1 cellular context compared by ENCODE assay signal in the genomic region with DNA sequence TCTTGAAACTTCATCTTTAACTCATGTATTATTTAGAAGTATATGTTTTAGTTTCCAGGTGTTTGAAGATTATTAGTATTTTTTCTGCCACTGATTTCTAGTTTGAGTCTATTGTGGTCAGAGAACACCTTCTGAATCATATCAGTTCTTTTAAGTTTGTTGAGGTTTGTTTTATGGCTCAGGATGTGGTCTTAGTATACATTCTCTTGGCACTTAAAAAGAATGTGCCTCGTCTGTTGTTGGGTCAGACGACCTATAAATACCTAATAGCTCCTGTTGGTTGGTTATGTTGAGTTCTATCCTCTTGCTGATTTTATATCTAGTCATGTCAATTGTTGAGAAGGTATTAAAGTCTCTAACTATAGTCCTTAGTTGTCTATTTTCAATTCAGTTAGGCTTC.
TF ChIP-seq lines count a peak whose summit lies in the region.

No MANE protein-coding gene starts in this region.

TF ChIP-seq in GM23338, 12 proteins besides CTCF, POLR2A, EP300 and RAD21:
- TF ChIP-seq NANOG (IDR thresholded peaks at IDR 0.05; ENCODE audit: borderline replicate concordance) (no peak), EZH2phosphoT487 (IDR thresholded peaks at IDR 0.05; ENCODE audit: unreplicated experiment) (no peak), CREB1 (CRISPR knock-in tag; IDR thresholded peaks at IDR 0.05; ENCODE audit: low read depth) (no peak), POLR2AphosphoS5 (IDR thresholded peaks at IDR 0.05; ENCODE audit: low read depth) (no peak), JUNB (IDR thresholded peaks at IDR 0.05; ENCODE audit: unreplicated experiment) (no peak)
- TF ChIP-seq, protein P1, sequence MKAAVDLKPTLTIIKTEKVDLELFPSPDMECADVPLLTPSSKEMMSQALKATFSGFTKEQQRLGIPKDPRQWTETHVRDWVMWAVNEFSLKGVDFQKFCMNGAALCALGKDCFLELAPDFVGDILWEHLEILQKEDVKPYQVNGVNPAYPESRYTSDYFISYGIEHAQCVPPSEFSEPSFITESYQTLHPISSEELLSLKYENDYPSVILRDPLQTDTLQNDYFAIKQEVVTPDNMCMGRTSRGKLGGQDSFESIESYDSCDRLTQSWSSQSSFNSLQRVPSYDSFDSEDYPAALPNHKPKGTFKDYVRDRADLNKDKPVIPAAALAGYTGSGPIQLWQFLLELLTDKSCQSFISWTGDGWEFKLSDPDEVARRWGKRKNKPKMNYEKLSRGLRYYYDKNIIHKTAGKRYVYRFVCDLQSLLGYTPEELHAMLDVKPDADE (IDR thresholded peaks at IDR 0.05): no peak
- TF ChIP-seq, protein P2, sequence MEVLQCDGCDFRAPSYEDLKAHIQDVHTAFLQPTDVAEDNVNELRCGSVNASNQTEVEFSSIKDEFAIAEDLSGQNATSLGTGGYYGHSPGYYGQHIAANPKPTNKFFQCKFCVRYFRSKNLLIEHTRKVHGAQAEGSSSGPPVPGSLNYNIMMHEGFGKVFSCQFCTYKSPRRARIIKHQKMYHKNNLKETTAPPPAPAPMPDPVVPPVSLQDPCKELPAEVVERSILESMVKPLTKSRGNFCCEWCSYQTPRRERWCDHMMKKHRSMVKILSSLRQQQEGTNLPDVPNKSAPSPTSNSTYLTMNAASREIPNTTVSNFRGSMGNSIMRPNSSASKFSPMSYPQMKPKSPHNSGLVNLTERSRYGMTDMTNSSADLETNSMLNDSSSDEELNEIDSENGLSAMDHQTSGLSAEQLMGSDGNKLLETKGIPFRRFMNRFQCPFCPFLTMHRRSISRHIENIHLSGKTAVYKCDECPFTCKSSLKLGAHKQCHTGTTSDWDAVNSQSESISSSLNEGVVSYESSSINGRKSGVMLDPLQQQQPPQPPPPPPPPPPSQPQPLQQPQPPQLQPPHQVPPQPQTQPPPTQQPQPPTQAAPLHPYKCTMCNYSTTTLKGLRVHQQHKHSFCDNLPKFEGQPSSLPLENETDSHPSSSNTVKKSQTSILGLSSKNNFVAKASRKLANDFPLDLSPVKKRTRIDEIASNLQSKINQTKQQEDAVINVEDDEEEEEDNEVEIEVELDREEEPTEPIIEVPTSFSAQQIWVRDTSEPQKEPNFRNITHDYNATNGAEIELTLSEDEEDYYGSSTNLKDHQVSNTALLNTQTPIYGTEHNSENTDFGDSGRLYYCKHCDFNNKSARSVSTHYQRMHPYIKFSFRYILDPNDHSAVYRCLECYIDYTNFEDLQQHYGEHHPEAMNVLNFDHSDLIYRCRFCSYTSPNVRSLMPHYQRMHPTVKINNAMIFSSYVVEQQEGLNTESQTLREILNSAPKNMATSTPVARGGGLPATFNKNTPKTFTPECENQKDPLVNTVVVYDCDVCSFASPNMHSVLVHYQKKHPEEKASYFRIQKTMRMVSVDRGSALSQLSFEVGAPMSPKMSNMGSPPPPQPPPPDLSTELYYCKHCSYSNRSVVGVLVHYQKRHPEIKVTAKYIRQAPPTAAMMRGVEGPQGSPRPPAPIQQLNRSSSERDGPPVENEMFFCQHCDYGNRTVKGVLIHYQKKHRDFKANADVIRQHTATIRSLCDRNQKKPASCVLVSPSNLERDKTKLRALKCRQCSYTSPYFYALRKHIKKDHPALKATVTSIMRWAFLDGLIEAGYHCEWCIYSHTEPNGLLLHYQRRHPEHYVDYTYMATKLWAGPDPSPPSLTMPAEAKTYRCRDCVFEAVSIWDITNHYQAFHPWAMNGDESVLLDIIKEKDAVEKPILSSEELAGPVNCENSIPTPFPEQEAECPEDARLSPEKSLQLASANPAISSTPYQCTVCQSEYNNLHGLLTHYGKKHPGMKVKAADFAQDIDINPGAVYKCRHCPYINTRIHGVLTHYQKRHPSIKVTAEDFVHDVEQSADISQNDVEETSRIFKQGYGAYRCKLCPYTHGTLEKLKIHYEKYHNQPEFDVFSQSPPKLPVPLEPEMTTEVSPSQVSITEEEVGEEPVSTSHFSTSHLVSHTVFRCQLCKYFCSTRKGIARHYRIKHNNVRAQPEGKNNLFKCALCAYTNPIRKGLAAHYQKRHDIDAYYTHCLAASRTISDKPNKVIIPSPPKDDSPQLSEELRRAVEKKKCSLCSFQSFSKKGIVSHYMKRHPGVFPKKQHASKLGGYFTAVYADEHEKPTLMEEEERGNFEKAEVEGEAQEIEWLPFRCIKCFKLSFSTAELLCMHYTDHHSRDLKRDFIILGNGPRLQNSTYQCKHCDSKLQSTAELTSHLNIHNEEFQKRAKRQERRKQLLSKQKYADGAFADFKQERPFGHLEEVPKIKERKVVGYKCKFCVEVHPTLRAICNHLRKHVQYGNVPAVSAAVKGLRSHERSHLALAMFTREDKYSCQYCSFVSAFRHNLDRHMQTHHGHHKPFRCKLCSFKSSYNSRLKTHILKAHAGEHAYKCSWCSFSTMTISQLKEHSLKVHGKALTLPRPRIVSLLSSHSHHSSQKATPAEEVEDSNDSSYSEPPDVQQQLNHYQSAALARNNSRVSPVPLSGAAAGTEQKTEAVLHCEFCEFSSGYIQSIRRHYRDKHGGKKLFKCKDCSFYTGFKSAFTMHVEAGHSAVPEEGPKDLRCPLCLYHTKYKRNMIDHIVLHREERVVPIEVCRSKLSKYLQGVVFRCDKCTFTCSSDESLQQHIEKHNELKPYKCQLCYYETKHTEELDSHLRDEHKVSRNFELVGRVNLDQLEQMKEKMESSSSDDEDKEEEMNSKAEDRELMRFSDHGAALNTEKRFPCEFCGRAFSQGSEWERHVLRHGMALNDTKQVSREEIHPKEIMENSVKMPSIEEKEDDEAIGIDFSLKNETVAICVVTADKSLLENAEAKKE (CRISPR knock-in tag; IDR thresholded peaks at IDR 0.05): no peak
- TF ChIP-seq, protein P3, sequence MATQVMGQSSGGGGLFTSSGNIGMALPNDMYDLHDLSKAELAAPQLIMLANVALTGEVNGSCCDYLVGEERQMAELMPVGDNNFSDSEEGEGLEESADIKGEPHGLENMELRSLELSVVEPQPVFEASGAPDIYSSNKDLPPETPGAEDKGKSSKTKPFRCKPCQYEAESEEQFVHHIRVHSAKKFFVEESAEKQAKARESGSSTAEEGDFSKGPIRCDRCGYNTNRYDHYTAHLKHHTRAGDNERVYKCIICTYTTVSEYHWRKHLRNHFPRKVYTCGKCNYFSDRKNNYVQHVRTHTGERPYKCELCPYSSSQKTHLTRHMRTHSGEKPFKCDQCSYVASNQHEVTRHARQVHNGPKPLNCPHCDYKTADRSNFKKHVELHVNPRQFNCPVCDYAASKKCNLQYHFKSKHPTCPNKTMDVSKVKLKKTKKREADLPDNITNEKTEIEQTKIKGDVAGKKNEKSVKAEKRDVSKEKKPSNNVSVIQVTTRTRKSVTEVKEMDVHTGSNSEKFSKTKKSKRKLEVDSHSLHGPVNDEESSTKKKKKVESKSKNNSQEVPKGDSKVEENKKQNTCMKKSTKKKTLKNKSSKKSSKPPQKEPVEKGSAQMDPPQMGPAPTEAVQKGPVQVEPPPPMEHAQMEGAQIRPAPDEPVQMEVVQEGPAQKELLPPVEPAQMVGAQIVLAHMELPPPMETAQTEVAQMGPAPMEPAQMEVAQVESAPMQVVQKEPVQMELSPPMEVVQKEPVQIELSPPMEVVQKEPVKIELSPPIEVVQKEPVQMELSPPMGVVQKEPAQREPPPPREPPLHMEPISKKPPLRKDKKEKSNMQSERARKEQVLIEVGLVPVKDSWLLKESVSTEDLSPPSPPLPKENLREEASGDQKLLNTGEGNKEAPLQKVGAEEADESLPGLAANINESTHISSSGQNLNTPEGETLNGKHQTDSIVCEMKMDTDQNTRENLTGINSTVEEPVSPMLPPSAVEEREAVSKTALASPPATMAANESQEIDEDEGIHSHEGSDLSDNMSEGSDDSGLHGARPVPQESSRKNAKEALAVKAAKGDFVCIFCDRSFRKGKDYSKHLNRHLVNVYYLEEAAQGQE (IDR thresholded peaks at IDR 0.05; ENCODE audit: unreplicated experiment): no peak
